In the genomic region with DNA sequence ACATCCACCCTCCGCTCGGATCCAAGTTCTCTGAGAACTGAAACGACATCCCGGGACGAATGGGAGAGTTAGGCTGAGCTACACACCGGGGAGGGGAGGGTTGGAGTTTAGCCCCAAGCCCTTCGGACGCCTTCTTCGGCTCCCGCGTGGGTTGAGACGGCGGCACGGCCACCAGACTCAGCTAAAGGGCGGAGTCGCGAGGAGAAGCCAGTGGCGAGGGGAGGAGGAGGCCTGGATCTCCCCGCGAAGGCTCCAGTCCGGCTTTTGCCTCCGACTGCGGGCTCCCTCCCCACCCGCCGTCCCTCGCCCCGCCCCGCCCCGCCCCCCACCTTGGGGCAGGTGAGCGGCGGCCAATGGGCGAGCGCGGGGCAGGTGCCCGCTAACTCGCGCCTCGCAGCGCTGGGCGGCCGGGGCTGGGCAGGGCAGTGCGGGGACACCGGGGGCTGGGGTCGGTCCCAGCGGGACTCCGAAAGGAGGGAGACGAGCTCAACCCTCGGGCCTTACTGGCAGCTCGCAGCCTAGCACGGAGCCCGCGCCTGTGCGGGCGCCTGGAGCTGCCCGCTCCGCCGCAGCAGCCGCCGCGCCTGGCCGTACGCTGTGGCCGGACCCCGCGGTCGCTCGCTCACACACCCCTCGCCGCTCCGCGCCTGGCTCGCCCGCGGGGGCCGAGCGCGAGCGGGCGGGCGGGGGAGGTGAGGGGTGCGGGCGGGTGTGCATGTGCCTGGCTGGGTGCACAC, we compare ENCODE assay signal across 8 cellular contexts. TPM values are rescaled to one million over a fixed set of nuclear protein-coding genes. Genes with fewer than 3 reads are reported as not detected.
DNase-seq lines count a peak whose midpoint lies in the region; ATAC-seq and FAIRE-seq lines count a peak whose summit lies in the region.

Gene EMX1, plus strand, starts transcription at position 382 of the 737 bp plus-strand sequence. Its CDS starts 334 bp downstream, at position 716.

- H3K4me3 ChIP-seq in H7 (ENCODE audit: insufficient read depth, low read depth, low read length), result peak within 1 kb of the TSS; percentile 49

- no peaks in the 10 kb centered on the region for H3K9me3 Mint-ChIP-seq in naive thymus-derived CD8-positive, alpha-beta T cell

- no peaks in the 10 kb centered on the region for H3K36me3 ChIP-seq in H7 (replicated peaks; ENCODE audit: control insufficient read depth, insufficient read depth, low read length)

- H3K4me3 Mint-ChIP-seq in naive thymus-derived CD8-positive, alpha-beta T cell, result peak within 1 kb of the TSS; percentile 74 to 88 (median 83)

- H3K27me3 Mint-ChIP-seq in naive thymus-derived CD8-positive, alpha-beta T cell, result peaks cover 44 to 89% (median 61%) of the 10 kb centered on the region in 5 donors

- no peak for FAIRE-seq in urothelium cell line (lab: Jason Lieb, UNC)

- peak within 1 kb of the TSS in 1 of 10 donors; percentile 75 for H3K27ac Mint-ChIP-seq in naive thymus-derived CD8-positive, alpha-beta T cell

- POLR2A ChIA-PET in naive thymus-derived CD8-positive, alpha-beta T cell (lab: Charles Lee), result interaction anchor here (0.6 kb wide), 1 partner anchor 136 kb away, joined by 3 read pairs; no protein-coding TSS in a partner anchor

- in situ Hi-C loops in G401 (cut with HindIII; ENCODE audit: low sequenced_read_pairs), result no loop called here

- ATAC-seq in naive thymus-derived CD8-positive, alpha-beta T cell, result peak; percentile 47 to 60
- no peak for ATAC-seq in HG03469 (IDR thresholded peaks at IDR 0.05; ENCODE audit: unreplicated experiment)

- H3K27me3 ChIP-seq in H7 (ENCODE audit: control insufficient read depth, insufficient read depth, low read length), result peaks cover 98% of the 10 kb centered on the region

- peak; percentile 35 for DNase-seq in G401 (ENCODE audit: low spot score)
- DNase-seq in H7, result peak; percentile 99
- DNase-seq in NCI-H146 (lab: John Stamatoyannopoulos, UW), result peak; percentile 93
- peak; percentile 25 to 30 for DNase-seq in activated CD4-positive, alpha-beta T cell treated with anti-CD3 and anti-CD28 coated beads for 4 hours
- peak; percentile 24 for DNase-seq in epithelial cell of prostate (ENCODE audit: low read depth, low spot score)
- DNase-seq in naive thymus-derived CD8-positive, alpha-beta T cell, result peak in 7 of 10 donors; percentile 10 to 51 (median 38)
- peak; percentile 86 for DNase-seq in urothelium cell line (ENCODE audit: low spot score)

- H3K27ac ChIP-seq in epithelial cell of prostate, result no peak within 1 kb of the TSS

- peaks cover 0 to 3% (median 0%) of the 10 kb centered on the region in 3 donors for H3K36me3 Mint-ChIP-seq in naive thymus-derived CD8-positive, alpha-beta T cell

- H3K4me1 Mint-ChIP-seq in naive thymus-derived CD8-positive, alpha-beta T cell, result peaks cover 24 to 43% (median 34%) of the 10 kb centered on the region in 4 donors

RNA-seq across cellular contexts. Expression of gene EMX1, which starts in this region (rescaled TPM):
- not detected in 2 replicates for total RNA-seq in G401 (2014; rRNA removed; shearing (Covaris generic))
- 0.28 and 1.6 TPM in 2 replicates for total RNA-seq in H7 (2014; rRNA removed; shearing (Covaris generic))
- not detected for total RNA-seq in naive thymus-derived CD8-positive, alpha-beta T cell
- not detected for polyA plus RNA-seq in naive thymus-derived CD8-positive, alpha-beta T cell

Comparison
In these comparisons a context has a peak if more than half of its experiments do, and no peak if none do; other contexts are left out.
1. Peak in DNase-seq in G401; RNA of the gene not detected or under 1 TPM.
2. Peak in DNase-seq and ATAC-seq in naive thymus-derived CD8-positive, alpha-beta T cell; RNA of the gene not detected or under 1 TPM.
3. DNase-seq: peak in every context shown above with its lines; median percentile 99 in H7; 93 in NCI-H146; 86 in urothelium cell line; 38 in naive thymus-derived CD8-positive, alpha-beta T cell; 35 in G401; 28 in activated CD4-positive, alpha-beta T cell treated with anti-CD3 and anti-CD28 coated beads for 4 hours; 24 in epithelial cell of prostate.